8 cellular contexts compared by ENCODE assay signal in the genomic region with DNA sequence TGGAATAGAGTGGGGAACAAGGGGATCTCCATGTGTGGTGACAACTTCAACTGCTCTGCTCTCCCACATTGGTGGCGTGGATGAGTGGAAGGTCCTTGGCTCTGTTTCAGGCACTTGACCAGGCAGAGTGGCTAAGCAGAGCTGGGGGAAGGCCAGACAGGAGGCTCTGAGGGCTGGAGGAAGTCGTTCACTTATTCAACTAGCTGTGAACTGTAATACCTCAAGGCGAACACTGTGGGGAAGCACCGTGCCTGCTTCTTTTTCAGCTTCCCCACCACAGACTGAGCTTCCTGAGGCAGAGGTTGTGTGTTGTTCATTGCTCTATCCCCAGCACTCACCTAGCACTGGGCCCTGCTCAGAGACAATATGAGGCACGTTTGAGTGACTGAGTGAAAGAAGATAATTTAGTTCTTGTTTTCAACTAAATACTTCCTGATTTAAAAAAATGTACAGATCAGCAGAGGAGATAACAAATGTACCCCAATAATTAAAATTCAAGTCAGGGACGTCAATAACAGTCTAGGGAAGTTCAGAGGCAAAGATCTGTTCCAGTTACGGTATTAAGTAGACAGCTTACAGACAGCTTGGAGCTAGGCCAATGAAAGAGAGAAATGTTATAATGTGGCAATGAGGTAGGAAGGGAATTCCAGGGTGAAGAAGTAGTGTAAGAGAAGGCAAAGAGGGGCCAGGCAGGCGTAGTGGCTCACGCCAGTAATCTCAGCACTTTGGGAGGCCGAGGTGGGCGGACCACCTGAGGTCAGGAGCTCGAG. TPM values are rescaled to one million over a fixed set of nuclear protein-coding genes. Genes with fewer than 3 reads are reported as not detected.
A peak's percentile ranks its signal among the peaks of the same experiment; 100 is the strongest.
DNase-seq lines count a peak whose midpoint lies in the region; TF ChIP-seq lines count a peak whose summit lies in the region.

No MANE protein-coding gene starts in this region.

- TF ChIP-seq EP300 in transverse colon (IDR thresholded peaks at IDR 0.05; ENCODE audit: low read depth), result no peak

- peaks cover 77% of the 10 kb centered on the region for H3K4me1 Mint-ChIP-seq in activated T-cell treated with anti-CD3 and anti-CD28 coated beads, Interleukin-2, amount 50 U/mL, for 24 hours (ENCODE audit: low read depth)
- peaks cover 55% of the 10 kb centered on the region for H3K4me1 Mint-ChIP-seq in neural crest cell

- TF ChIP-seq CTCF in GM13976 (IDR thresholded peaks at IDR 0.05; ENCODE audit: borderline replicate concordance, control extremely low read depth, extremely low read depth, insufficient read depth, missing control alignments) (peak; percentile 50), Peyer's patch (IDR thresholded peaks at IDR 0.05) (peak; percentile 55 to 80 (median 74)), esophagus squamous epithelium (IDR thresholded peaks at IDR 0.05) (peak; percentile 43 to 71 (median 64)), neural crest cell (conservative IDR thresholded peaks at IDR 0.05) (peak; percentile 70), transverse colon (IDR thresholded peaks at IDR 0.05) (peak; percentile 59 to 74 (median 63))

- H3K4me3 Mint-ChIP-seq in activated T-cell treated with anti-CD3 and anti-CD28 coated beads, Interleukin-2, amount 50 U/mL, for 24 hours, result no peak overlapping the region
- H3K4me3 Mint-ChIP-seq in neural crest cell, result peak overlapping the region; percentile 42

- TF ChIP-seq POLR2A in Peyer's patch (IDR thresholded peaks at IDR 0.05) (no peak), esophagus squamous epithelium (IDR thresholded peaks at IDR 0.05) (no peak), transverse colon (IDR thresholded peaks at IDR 0.05) (no peak)

- H3K4me1 ChIP-seq in Peyer's patch, result peaks cover 3 to 52% (median 20%) of the 10 kb centered on the region in 4 donors
- peaks cover 29 to 72% (median 44%) of the 10 kb centered on the region in 3 donors for H3K4me1 ChIP-seq in esophagus squamous epithelium
- H3K4me1 ChIP-seq in transverse colon, result peaks cover 18 to 42% (median 31%) of the 10 kb centered on the region in 4 donors

- no peaks in the 10 kb centered on the region for H3K27me3 Mint-ChIP-seq in activated T-cell treated with anti-CD3 and anti-CD28 coated beads, Interleukin-2, amount 50 U/mL, for 24 hours
- no peaks in the 10 kb centered on the region for H3K27me3 Mint-ChIP-seq in neural crest cell (ENCODE audit: low read depth)

- no peaks in the 10 kb centered on the region for H3K27me3 ChIP-seq in Peyer's patch
- H3K27me3 ChIP-seq in esophagus squamous epithelium, result no peaks in the 10 kb centered on the region
- no peaks in the 10 kb centered on the region for H3K27me3 ChIP-seq in transverse colon

- H3K36me3 ChIP-seq in Peyer's patch (no peaks in the 10 kb centered on the region), esophagus squamous epithelium (no peaks in the 10 kb centered on the region), transverse colon (no peaks in the 10 kb centered on the region)

- WGBS in esophagus squamous epithelium, 2 donors, result 38 to 45% methylated on average over 12 of the region's 12 CpGs
- WGBS in transverse colon (ENCODE audit: low coverage in 1 of 2), 2 donors, result 38 to 45% methylated on average over 5 to 12 of the region's 12 CpGs

- intact Hi-C loops in esophagus squamous epithelium (cut with DNase I), result loop anchor here (5.0 kb wide), 2 partner anchors 37 to 72 kb away; a partner anchor contains a TSS
- intact Hi-C loops in transverse colon (cut with DNase I; ENCODE audit: low total_unique reads), result loop anchor here (5.0 kb wide), 1 partner anchor 147 kb away; a partner anchor contains a TSS

- H3K4me3 ChIP-seq in Jurkat, Clone E6-1 (ENCODE audit: low read length), result no peak overlapping the region
- H3K4me3 ChIP-seq in Peyer's patch (no peak overlapping the region), esophagus squamous epithelium (no peak overlapping the region), transverse colon (no peak overlapping the region)

- in situ Hi-C loops in GM13976 (cut with MboI; ENCODE audit: low sequenced_read_pairs, unreplicated experiment) (no loop called here), transverse colon (cut with MboI; ENCODE audit: low pct_ligation_motif_present in 1 of 4, low pct_unique_long_range_greater_than_20kb in 1 of 4, low sequenced_read_pairs in 3 of 4) (loop anchor here in 3 of 4 donors (10.0 to 25.0 kb wide), 3 partner anchors 59 to 142 kb away; a partner anchor contains a TSS)

- H3K9me3 ChIP-seq in Peyer's patch (no peaks in the 10 kb centered on the region), esophagus squamous epithelium (no peaks in the 10 kb centered on the region), transverse colon (no peaks in the 10 kb centered on the region)

- DNase-seq in A172 (ENCODE audit: low spot score), result peak; percentile 85
- DNase-seq in GM13976 (ENCODE audit: low spot score), result peak; percentile 78
- peak; percentile 85 for DNase-seq in Jurkat, Clone E6-1 (ENCODE audit: low read depth, low spot score)
- peak; percentile 57 to 88 (median 73) for DNase-seq in Peyer's patch
- DNase-seq in activated T-cell treated with anti-CD3 and anti-CD28 coated beads, Interleukin-2, amount 50 U/mL, for 24 hours, result peak; percentile 70
- DNase-seq in esophagus squamous epithelium (lab: John Stamatoyannopoulos, UW), result no peak
- DNase-seq in neural crest cell (ENCODE audit: low read depth, low spot score), result peak; percentile 45
- DNase-seq in transverse colon, result peak; percentile 71

- H3K27ac ChIP-seq in Peyer's patch, result peak overlapping the region in 2 of 4 donors; percentile 2 to 43
- peak overlapping the region; percentile 20 to 44 (median 39) for H3K27ac ChIP-seq in esophagus squamous epithelium
- H3K27ac ChIP-seq in transverse colon, result peak overlapping the region in 2 of 4 donors; percentile 21 to 42

- no peaks in the 10 kb centered on the region for H3K9me3 Mint-ChIP-seq in activated T-cell treated with anti-CD3 and anti-CD28 coated beads, Interleukin-2, amount 50 U/mL, for 24 hours
- no peaks in the 10 kb centered on the region for H3K9me3 Mint-ChIP-seq in neural crest cell

- peaks cover 6% of the 10 kb centered on the region for H3K36me3 Mint-ChIP-seq in activated T-cell treated with anti-CD3 and anti-CD28 coated beads, Interleukin-2, amount 50 U/mL, for 24 hours (ENCODE audit: low read depth)
- H3K36me3 Mint-ChIP-seq in neural crest cell (ENCODE audit: low read depth), result no peaks in the 10 kb centered on the region

- H3K27ac Mint-ChIP-seq in activated T-cell treated with anti-CD3 and anti-CD28 coated beads, Interleukin-2, amount 50 U/mL, for 24 hours, result peak overlapping the region; percentile 84
- no peak overlapping the region for H3K27ac Mint-ChIP-seq in neural crest cell (ENCODE audit: unreplicated experiment)

RNA-seq across cellular contexts. Expression of a gene that starts 34.7 kb away (rescaled TPM):
- total RNA-seq in A172 (2014; rRNA removed; shearing (Covaris generic)), result 35.8 and 43.9 TPM in 2 replicates
- 62.9 TPM for polyA plus RNA-seq in Jurkat, Clone E6-1 (2012; ENCODE audit: insufficient read depth, insufficient read length)
- 100 to 1,000 TPM; 104 to 359 (median 188) TPM for total RNA-seq in Peyer's patch
- total RNA-seq in esophagus squamous epithelium, result 10 to 100 TPM; 44.0 to 74.9 (median 68.5) TPM
- 43.1 and 48.2 TPM in 2 replicates for total RNA-seq in neural crest cell
- 100 to 1,000 TPM; 112 to 191 (median 136) TPM for total RNA-seq in transverse colon
